Comparison of ENCODE assay signal across 8 cellular contexts in genomic region chr3:195774917-195775316, GRCh38.
DNase-seq lines count a peak whose midpoint lies in the region; ATAC-seq and TF ChIP-seq lines count a peak whose summit lies in the region.

No MANE protein-coding gene starts in this region.

- in situ Hi-C loops in astrocyte of the cerebellum (cut with HindIII; ENCODE audit: low sequenced_read_pairs) = no loop called here

- H3K4me3 ChIP-seq in astrocyte of the cerebellum (ENCODE audit: low read depth, low read length) = no peak overlapping the region

- DNase-seq in SIG-M5 treated with dmso at 0.1 percent for 504 hours (lab: John Stamatoyannopoulos, UW; ENCODE audit: unreplicated experiment) (peak; percentile 51), SIG-M5 (lab: John Stamatoyannopoulos, UW) (no peak), MV-4-11 (lab: John Stamatoyannopoulos, UW) (peak; percentile 2), astrocyte of the cerebellum (ENCODE audit: low read depth) (no peak), kidney tubule cell (ENCODE audit: low spot score) (peak; percentile 21), GF-D8 (lab: John Stamatoyannopoulos, UW) (no peak)
- DNase-seq in effector CD4-positive, alpha-beta T cell = no peak

- peak; percentile 56 for TF ChIP-seq CTCF in astrocyte of the cerebellum (IDR thresholded peaks at IDR 0.05; ENCODE audit: low read depth, low read length, missing control alignments)

- no peak for ATAC-seq in GM19397 (IDR thresholded peaks at IDR 0.05; ENCODE audit: unreplicated experiment)

Comparison
In these comparisons a context has a peak if more than half of its experiments do, and no peak if none do; other contexts are left out.
1. DNase-seq: peak in SIG-M5 treated with dmso at 0.1 percent for 504 hours (single experiment), MV-4-11 (single experiment) and kidney tubule cell (single experiment); none in SIG-M5 (single experiment), astrocyte of the cerebellum (single experiment), effector CD4-positive, alpha-beta T cell (single experiment) and GF-D8 (single experiment).